16 cellular contexts compared by ENCODE assay signal in genomic region chr9:132806723-132807421, GRCh38.
DNase-seq lines count a peak whose midpoint lies in the region; ATAC-seq, FAIRE-seq and TF ChIP-seq lines count a peak whose summit lies in the region.
"Had no signal": no experiment of that assay in that cellular context is flagged by ENCODE, and none has a peak within 500 bp of the region (broad histone marks: within the 10 kb centered on the region; RNA-seq: fewer than 3 reads in every experiment).

No MANE protein-coding gene starts in this region.

- H3K27me3 ChIP-seq in keratinocyte (ENCODE audit: control insufficient read depth, extremely low read depth, insufficient read depth, low read length) (peaks cover 37% of the 10 kb centered on the region), vagina (no peaks in the 10 kb centered on the region)
- H3K27me3 ChIP-seq: SJSA1 had no signal

- in situ Hi-C loops in T47D (cut with HindIII; ENCODE audit: low pct_unique_long_range_greater_than_20kb, low sequenced_read_pairs), result no loop called here

- no peak for TF ChIP-seq POLR2A in vagina (IDR thresholded peaks at IDR 0.05)

- no peaks in the 10 kb centered on the region for H3K36me3 Mint-ChIP-seq in MCF 10A (ENCODE audit: insufficient read depth, unreplicated experiment)
- H3K36me3 Mint-ChIP-seq in WTC11, result no peaks in the 10 kb centered on the region
- no peaks in the 10 kb centered on the region for H3K36me3 Mint-ChIP-seq in activated CD8-positive, alpha-beta T cell treated with anti-CD3 and anti-CD28 coated beads for 36 hours (ENCODE audit: low read depth)

- H3K79me2 ChIP-seq in keratinocyte (ENCODE audit: control insufficient read depth, insufficient read depth, low read length), result no peaks in the 10 kb centered on the region

- H3K9me3 ChIP-seq in keratinocyte (ENCODE audit: control insufficient read depth, low read depth, low read length) (no peaks in the 10 kb centered on the region), vagina (no peaks in the 10 kb centered on the region)
- H3K9me3 ChIP-seq: SJSA1 had no signal

- no peak overlapping the region for H2AFZ ChIP-seq in keratinocyte (ENCODE audit: control insufficient read depth, low read length)

- H3K27ac Mint-ChIP-seq in MCF 10A (ENCODE audit: low read depth, unreplicated experiment) (no peak overlapping the region), WTC11 (peak overlapping the region; percentile 78)
- no peak overlapping the region for H3K27ac Mint-ChIP-seq in activated CD8-positive, alpha-beta T cell treated with anti-CD3 and anti-CD28 coated beads for 36 hours

- H3K36me3 ChIP-seq in keratinocyte (ENCODE audit: control insufficient read depth in 2 of 2, extremely low read depth in 1 of 2, insufficient read depth in 2 of 2, low read length in 2 of 2) (no peaks in the 10 kb centered on the region), vagina (no peaks in the 10 kb centered on the region)
- H3K36me3 ChIP-seq: SJSA1 had no signal

- BruUV-seq in MCF 10A (replicated peaks; lab: Mats Ljungman, UMichigan), result no TSS peak

- peaks cover 64% of the 10 kb centered on the region for H3K27me3 Mint-ChIP-seq in MCF 10A (ENCODE audit: insufficient read depth, unreplicated experiment)
- no peaks in the 10 kb centered on the region; the same call in 1 of the 2 replicates for H3K27me3 Mint-ChIP-seq in WTC11 (ENCODE audit: low read depth)
- peaks cover 29% of the 10 kb centered on the region for H3K27me3 Mint-ChIP-seq in activated CD8-positive, alpha-beta T cell treated with anti-CD3 and anti-CD28 coated beads for 36 hours

- CTCF ChIA-PET in MCF 10A (lab: Yijun Ruan, JAX), result interaction anchor here (0.8 kb wide), 1 partner anchor 299 kb away, joined by 3 read pairs; no protein-coding TSS in a partner anchor
- CTCF ChIA-PET in WTC11 (lab: Charles Lee), result interaction anchor here (0.6 to 3.8 kb wide), 11 partner anchors 8 to 397 kb away, joined by 3 to 32 read pairs (median 5); partner anchors contain the start of genes CFAP77 and GFI1B
- CTCF ChIA-PET in activated CD8-positive, alpha-beta T cell treated with anti-CD3 and anti-CD28 coated beads for 36 hours (lab: Charles Lee), result interaction anchor here (1.0 kb wide), 1 partner anchor 15 kb away, joined by 3 read pairs; no protein-coding TSS in a partner anchor

- no peak for FAIRE-seq in keratinocyte (lab: Jason Lieb, UNC)
- FAIRE-seq: GM18507, GM19239, islet of Langerhans had no signal

- intact Hi-C loops in MCF 10A (cut with micrococcal nuclease) (no loop called here), vagina (cut with DNase I) (loop anchor here (10.0 kb wide), 1 partner anchor 392 kb away; the partner anchor contains the start of gene CFAP77)
- intact Hi-C loops in activated CD8-positive, alpha-beta T cell treated with anti-CD3 and anti-CD28 coated beads for 36 hours (cut with micrococcal nuclease), result loop anchor here (10.0 kb wide), 1 partner anchor 302 kb away; no protein-coding TSS in a partner anchor

- ATAC-seq in WTC11, result peak; percentile 89
- ATAC-seq in activated CD8-positive, alpha-beta T cell treated with anti-CD3 and anti-CD28 coated beads for 36 hours, result no peak

- dilution Hi-C loops in keratinocyte (cut with MboI; ENCODE audit: extremely low pct_ligation_motif_present, low sequenced_read_pairs), result no loop called here

- H4K20me1 ChIP-seq in keratinocyte (ENCODE audit: control insufficient read depth, extremely low read depth, insufficient read depth, low read length), result no peaks in the 10 kb centered on the region

- peak overlapping the region; percentile 44 for H3K4me2 ChIP-seq in keratinocyte (ENCODE audit: control insufficient read depth, extremely low read depth, insufficient read depth, low read depth, low read length)

- DNase-seq in T47D (ENCODE audit: low read depth in 1 of 2, low spot score in 1 of 2) (peak; percentile 38 to 97), MCF 10A (ENCODE audit: unreplicated experiment) (no peak), WTC11 (ENCODE audit: low spot score) (peak; percentile 75), keratinocyte (ENCODE audit: low read depth, low spot score) (peak; percentile 11), vagina (ENCODE audit: extremely low spot score in 2 of 2) (peak; percentile 28 to 60), NCI-H524 treated with DMSO at 0.1 percent for 48 hours (lab: John Stamatoyannopoulos, UW) (no peak)
- DNase-seq in activated CD8-positive, alpha-beta T cell treated with anti-CD3 and anti-CD28 coated beads for 36 hours, result no peak
- DNase-seq in activated CD4-positive, alpha-beta T cell treated with anti-CD3 and anti-CD28 coated beads, Interleukin-2, amount 50 U/mL, for 48 hours, result no peak
- DNase-seq: Kasumi-1, NCI-H1436 treated with DMSO at 0.1 percent for 48 hours, T1000 had no signal

- no peak overlapping the region for H3K9ac ChIP-seq in keratinocyte (ENCODE audit: control insufficient read depth, extremely low read depth, insufficient read depth, low read length)

- no peak overlapping the region for H3K4me3 Mint-ChIP-seq in MCF 10A (ENCODE audit: unreplicated experiment)
- no peak overlapping the region for H3K4me3 Mint-ChIP-seq in WTC11
- H3K4me3 Mint-ChIP-seq in activated CD8-positive, alpha-beta T cell treated with anti-CD3 and anti-CD28 coated beads for 36 hours, result no peak overlapping the region
- H3K4me3 Mint-ChIP-seq: central memory CD8-positive, alpha-beta T cell had no signal

- peaks cover 6% of the 10 kb centered on the region for H3K4me1 ChIP-seq in keratinocyte (ENCODE audit: control insufficient read depth, extremely low read depth, insufficient read depth, low read length)
- H3K4me1 ChIP-seq in vagina, result no peaks in the 10 kb centered on the region
- H3K4me1 ChIP-seq: SJSA1 had no signal

- TF ChIP-seq CTCF in MCF 10A (IDR thresholded peaks at IDR 0.05; ENCODE audit: unreplicated experiment) (no peak), WTC11 (IDR thresholded peaks at IDR 0.05) (no peak), keratinocyte (optimal IDR thresholded peaks at IDR 0.05 in 1 of 3, IDR thresholded peaks at IDR 0.05 in 1 of 3, conservative IDR thresholded peaks at IDR 0.05 in 1 of 3; ENCODE audit: extremely low read depth in 1 of 3, insufficient read depth in 2 of 3, low read length in 3 of 3) (no peak), vagina (IDR thresholded peaks at IDR 0.05) (no peak)
- TF ChIP-seq CTCF in activated CD8-positive, alpha-beta T cell treated with anti-CD3 and anti-CD28 coated beads for 36 hours (IDR thresholded peaks at IDR 0.05), result no peak

- H3K27ac ChIP-seq in keratinocyte (ENCODE audit: control insufficient read depth, insufficient read depth, low read length) (no peak overlapping the region), vagina (no peak overlapping the region)
- H3K27ac ChIP-seq: SJSA1 had no signal

- H3K9me1 ChIP-seq in keratinocyte (ENCODE audit: control insufficient read depth, extremely low read depth, insufficient read depth, low read length), result no peaks in the 10 kb centered on the region

- POLR2A ChIA-PET in MCF 10A (lab: Yijun Ruan, JAX) (interaction anchor here (0.9 kb wide), 1 partner anchor 87 kb away, joined by 4 read pairs; no protein-coding TSS in a partner anchor), WTC11 (lab: Charles Lee) (interaction anchor here (0.6 to 0.9 kb wide), 3 partner anchors 10 to 594 kb away, joined by 3 read pairs; partner anchors contain the start of genes DDX31 and GTF3C4)
- POLR2A ChIA-PET in activated CD8-positive, alpha-beta T cell treated with anti-CD3 and anti-CD28 coated beads for 36 hours (lab: Charles Lee), result interaction anchor here (1.5 kb wide), 1 partner anchor 13 kb away, joined by 3 read pairs; no protein-coding TSS in a partner anchor

- H3K9me3 Mint-ChIP-seq in MCF 10A (ENCODE audit: unreplicated experiment) (no peaks in the 10 kb centered on the region), WTC11 (no peaks in the 10 kb centered on the region)
- H3K9me3 Mint-ChIP-seq in activated CD8-positive, alpha-beta T cell treated with anti-CD3 and anti-CD28 coated beads for 36 hours, result no peaks in the 10 kb centered on the region
- H3K9me3 Mint-ChIP-seq: central memory CD8-positive, alpha-beta T cell had no signal

- H3K4me1 Mint-ChIP-seq in MCF 10A (ENCODE audit: insufficient read depth, unreplicated experiment) (no peaks in the 10 kb centered on the region), WTC11 (peaks cover 35% of the 10 kb centered on the region)
- peaks cover 2% of the 10 kb centered on the region for H3K4me1 Mint-ChIP-seq in activated CD8-positive, alpha-beta T cell treated with anti-CD3 and anti-CD28 coated beads for 36 hours (ENCODE audit: low read depth)

- H3K4me3 ChIP-seq in keratinocyte (ENCODE audit: control insufficient read depth in 2 of 3, extremely low read depth in 1 of 3, insufficient read depth in 2 of 3, low read depth in 1 of 3, low read length in 3 of 3) (peak overlapping the region in 1 of 3 experiments; percentile 34), vagina (no peak overlapping the region)
- H3K4me3 ChIP-seq: SJSA1 had no signal

TF ChIP-seq in WTC11, 78 proteins besides CTCF, POLR2A, EP300 and RAD21:
- TF ChIP-seq TEAD4 (CRISPR knock-in tag; IDR thresholded peaks at IDR 0.05), result peak; percentile 23; the same call in 1 of the 2 replicates
- no peak for TF ChIP-seq NR1H2 (CRISPR knock-in tag; IDR thresholded peaks at IDR 0.05)

Comparison
In these comparisons a context has a peak if more than half of its experiments do, and no peak if none do; other contexts are left out.
1. DNase-seq: peak in T47D (2 of 2), WTC11 (single experiment), keratinocyte (single experiment) and vagina (2 of 2); none in MCF 10A (single experiment), activated CD8-positive, alpha-beta T cell treated with anti-CD3 and anti-CD28 coated beads for 36 hours (single experiment), NCI-H524 treated with DMSO at 0.1 percent for 48 hours (single experiment) and activated CD4-positive, alpha-beta T cell treated with anti-CD3 and anti-CD28 coated beads, Interleukin-2, amount 50 U/mL, for 48 hours (0 of 2).